ENCODE assay signal across 21 cellular contexts in genomic region chr12:65908147-65908546, GRCh38.
"Had no signal": no experiment of that assay in that cellular context is flagged by ENCODE, and none has a peak within 500 bp of the region (broad histone marks: within the 10 kb centered on the region; RNA-seq: fewer than 3 reads in every experiment).

No MANE protein-coding gene starts in this region.

- H3K36me3 Mint-ChIP-seq: activated CD8-positive, alpha-beta memory T cell treated with anti-CD3 and anti-CD28 coated beads, Interleukin-2, amount 10 ng/mL, durations not matched to agents 7 days and 5 days had no signal

- H3K27ac Mint-ChIP-seq: activated CD4-positive, alpha-beta memory T cell treated with anti-CD3 and anti-CD28 coated beads, Interleukin-2, amount 10 ng/mL, durations not matched to agents 7 days and 5 days; activated CD8-positive, alpha-beta memory T cell treated with anti-CD3 and anti-CD28 coated beads, Interleukin-2, amount 10 ng/mL, durations not matched to agents 7 days and 5 days; activated naive CD4-positive, alpha-beta T cell treated with anti-CD3 and anti-CD28 coated beads for 36 hours; activated T-helper 2 cell treated with anti-CD3 and anti-CD28 coated beads, Interferon-gamma antibody, Interleukin-2, Interleukin-4, amounts not matched to agents 10 μg/mL and 5 μg/mL and 100 μg/mL, durations not matched to agents 14 hours and 24 hours and 36 hours had no signal

- H3K4me3 Mint-ChIP-seq: activated CD4-positive, alpha-beta memory T cell treated with anti-CD3 and anti-CD28 coated beads, Interleukin-2, amount 10 ng/mL, durations not matched to agents 7 days and 5 days; activated CD8-positive, alpha-beta memory T cell treated with anti-CD3 and anti-CD28 coated beads, Interleukin-2, amount 10 ng/mL, durations not matched to agents 7 days and 5 days; activated naive CD4-positive, alpha-beta T cell treated with anti-CD3 and anti-CD28 coated beads for 36 hours; nephron had no signal

- H3K4me3 ChIP-seq: lung had no signal

- ATAC-seq: activated CD8-positive, alpha-beta memory T cell treated with anti-CD3 and anti-CD28 coated beads, Interleukin-2, amount 10 ng/mL, durations not matched to agents 7 days and 5 days; left lobe of liver had no signal

- H3K4me1 Mint-ChIP-seq: activated CD4-positive, alpha-beta memory T cell treated with anti-CD3 and anti-CD28 coated beads, Interleukin-2, amount 10 ng/mL, durations not matched to agents 7 days and 5 days; activated CD8-positive, alpha-beta memory T cell treated with anti-CD3 and anti-CD28 coated beads, Interleukin-2, amount 10 ng/mL, durations not matched to agents 7 days and 5 days had no signal

- H3K9me3 Mint-ChIP-seq: activated CD4-positive, alpha-beta memory T cell treated with anti-CD3 and anti-CD28 coated beads, Interleukin-2, amount 10 ng/mL, durations not matched to agents 7 days and 5 days; activated naive CD4-positive, alpha-beta T cell treated with anti-CD3 and anti-CD28 coated beads for 36 hours; activated T-helper 2 cell treated with anti-CD3 and anti-CD28 coated beads, Interferon-gamma antibody, Interleukin-2, Interleukin-4, amounts not matched to agents 10 μg/mL and 5 μg/mL and 100 μg/mL, durations not matched to agents 14 hours and 24 hours and 36 hours; nephron had no signal

- DNase-seq: activated CD4-positive, alpha-beta memory T cell treated with anti-CD3 and anti-CD28 coated beads, Interleukin-2, amount 10 ng/mL, durations not matched to agents 7 days and 5 days; activated CD4-positive, alpha-beta T cell treated with anti-CD3 and anti-CD28 coated beads for 48 hours; activated CD4-positive, CD25-positive, alpha-beta regulatory T cell; activated CD8-positive, alpha-beta memory T cell treated with anti-CD3 and anti-CD28 coated beads, Interleukin-2, amount 10 ng/mL, durations not matched to agents 7 days and 5 days; activated naive CD4-positive, alpha-beta T cell treated with anti-CD3 and anti-CD28 coated beads for 36 hours; activated T-cell treated with anti-CD3 and anti-CD28 coated beads, Interleukin-2, amount 50 U/mL, for 1 hour; anterior cingulate cortex; cortex of kidney; effector CD4-positive, alpha-beta T cell; hypothalamus; nucleus accumbens; retina; stimulated activated CD4-positive, alpha-beta T cell treated with anti-CD3 and anti-CD28 coated beads, Interleukin-12 subunit alpha, Interleukin-12 subunit beta, amount 100 ng/mL, for 4 hours; stimulated activated CD4-positive, alpha-beta T cell treated with anti-CD3 and anti-CD28 coated beads, Interleukin-1b, Interleukin-23, amount 100 ng/mL, for 48 hours; stimulated activated CD8-positive, alpha-beta memory T cell treated with anti-CD3 and anti-CD28 coated beads, Interleukin-4, amount 100 ng/mL, for 48 hours; stimulated activated naive CD4-positive, alpha-beta T cell; T-helper 9 cell had no signal
